Comparison of ENCODE assay signal across 1 cellular context in genomic region chr3:44338010-44338827, GRCh38.
TF ChIP-seq lines count a peak whose summit lies in the region.

A gene with protein sequence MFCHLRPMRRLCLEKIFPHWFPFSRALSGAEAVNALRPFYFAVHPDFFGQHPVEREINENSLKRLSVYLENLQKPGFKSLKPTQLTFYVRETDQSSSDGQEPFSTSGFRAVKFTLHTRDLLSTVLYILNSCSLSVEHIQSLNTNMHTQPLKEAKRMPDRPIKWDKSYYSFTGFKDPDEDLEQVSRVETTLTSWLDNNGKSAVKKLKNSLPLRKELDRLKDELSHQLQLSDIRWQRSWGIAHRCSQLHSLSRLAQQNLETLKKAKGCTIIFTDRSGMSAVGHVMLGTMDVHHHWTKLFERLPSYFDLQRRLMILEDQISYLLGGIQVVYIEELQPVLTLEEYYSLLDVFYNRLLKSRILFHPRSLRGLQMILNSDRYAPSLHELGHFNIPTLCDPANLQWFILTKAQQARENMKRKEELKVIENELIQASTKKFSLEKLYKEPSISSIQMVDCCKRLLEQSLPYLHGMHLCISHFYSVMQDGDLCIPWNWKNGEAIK (plus strand): TSS chr3:44338766. CDS start chr3:44354783, 16,017 bp downstream.

TF ChIP-seq in HepG2, 621 proteins besides CTCF, POLR2A, EP300 and RAD21 (continued from another document and continues in another):
- TF ChIP-seq, protein P1, sequence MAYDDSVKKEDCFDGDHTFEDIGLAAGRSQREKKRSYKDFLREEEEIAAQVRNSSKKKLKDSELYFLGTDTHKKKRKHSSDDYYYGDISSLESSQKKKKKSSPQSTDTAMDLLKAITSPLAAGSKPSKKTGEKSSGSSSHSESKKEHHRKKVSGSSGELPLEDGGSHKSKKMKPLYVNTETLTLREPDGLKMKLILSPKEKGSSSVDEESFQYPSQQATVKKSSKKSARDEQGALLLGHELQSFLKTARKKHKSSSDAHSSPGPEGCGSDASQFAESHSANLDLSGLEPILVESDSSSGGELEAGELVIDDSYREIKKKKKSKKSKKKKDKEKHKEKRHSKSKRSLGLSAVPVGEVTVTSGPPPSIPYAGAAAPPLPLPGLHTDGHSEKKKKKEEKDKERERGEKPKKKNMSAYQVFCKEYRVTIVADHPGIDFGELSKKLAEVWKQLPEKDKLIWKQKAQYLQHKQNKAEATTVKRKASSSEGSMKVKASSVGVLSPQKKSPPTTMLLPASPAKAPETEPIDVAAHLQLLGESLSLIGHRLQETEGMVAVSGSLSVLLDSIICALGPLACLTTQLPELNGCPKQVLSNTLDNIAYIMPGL (CRISPR knock-in tag; IDR thresholded peaks at IDR 0.05; ENCODE audit: borderline replicate concordance in 1 of 2, low read depth in 1 of 2) = peak; percentile 64 to 89; a peak in 3 of 4 replicates
- TF ChIP-seq, protein P2, sequence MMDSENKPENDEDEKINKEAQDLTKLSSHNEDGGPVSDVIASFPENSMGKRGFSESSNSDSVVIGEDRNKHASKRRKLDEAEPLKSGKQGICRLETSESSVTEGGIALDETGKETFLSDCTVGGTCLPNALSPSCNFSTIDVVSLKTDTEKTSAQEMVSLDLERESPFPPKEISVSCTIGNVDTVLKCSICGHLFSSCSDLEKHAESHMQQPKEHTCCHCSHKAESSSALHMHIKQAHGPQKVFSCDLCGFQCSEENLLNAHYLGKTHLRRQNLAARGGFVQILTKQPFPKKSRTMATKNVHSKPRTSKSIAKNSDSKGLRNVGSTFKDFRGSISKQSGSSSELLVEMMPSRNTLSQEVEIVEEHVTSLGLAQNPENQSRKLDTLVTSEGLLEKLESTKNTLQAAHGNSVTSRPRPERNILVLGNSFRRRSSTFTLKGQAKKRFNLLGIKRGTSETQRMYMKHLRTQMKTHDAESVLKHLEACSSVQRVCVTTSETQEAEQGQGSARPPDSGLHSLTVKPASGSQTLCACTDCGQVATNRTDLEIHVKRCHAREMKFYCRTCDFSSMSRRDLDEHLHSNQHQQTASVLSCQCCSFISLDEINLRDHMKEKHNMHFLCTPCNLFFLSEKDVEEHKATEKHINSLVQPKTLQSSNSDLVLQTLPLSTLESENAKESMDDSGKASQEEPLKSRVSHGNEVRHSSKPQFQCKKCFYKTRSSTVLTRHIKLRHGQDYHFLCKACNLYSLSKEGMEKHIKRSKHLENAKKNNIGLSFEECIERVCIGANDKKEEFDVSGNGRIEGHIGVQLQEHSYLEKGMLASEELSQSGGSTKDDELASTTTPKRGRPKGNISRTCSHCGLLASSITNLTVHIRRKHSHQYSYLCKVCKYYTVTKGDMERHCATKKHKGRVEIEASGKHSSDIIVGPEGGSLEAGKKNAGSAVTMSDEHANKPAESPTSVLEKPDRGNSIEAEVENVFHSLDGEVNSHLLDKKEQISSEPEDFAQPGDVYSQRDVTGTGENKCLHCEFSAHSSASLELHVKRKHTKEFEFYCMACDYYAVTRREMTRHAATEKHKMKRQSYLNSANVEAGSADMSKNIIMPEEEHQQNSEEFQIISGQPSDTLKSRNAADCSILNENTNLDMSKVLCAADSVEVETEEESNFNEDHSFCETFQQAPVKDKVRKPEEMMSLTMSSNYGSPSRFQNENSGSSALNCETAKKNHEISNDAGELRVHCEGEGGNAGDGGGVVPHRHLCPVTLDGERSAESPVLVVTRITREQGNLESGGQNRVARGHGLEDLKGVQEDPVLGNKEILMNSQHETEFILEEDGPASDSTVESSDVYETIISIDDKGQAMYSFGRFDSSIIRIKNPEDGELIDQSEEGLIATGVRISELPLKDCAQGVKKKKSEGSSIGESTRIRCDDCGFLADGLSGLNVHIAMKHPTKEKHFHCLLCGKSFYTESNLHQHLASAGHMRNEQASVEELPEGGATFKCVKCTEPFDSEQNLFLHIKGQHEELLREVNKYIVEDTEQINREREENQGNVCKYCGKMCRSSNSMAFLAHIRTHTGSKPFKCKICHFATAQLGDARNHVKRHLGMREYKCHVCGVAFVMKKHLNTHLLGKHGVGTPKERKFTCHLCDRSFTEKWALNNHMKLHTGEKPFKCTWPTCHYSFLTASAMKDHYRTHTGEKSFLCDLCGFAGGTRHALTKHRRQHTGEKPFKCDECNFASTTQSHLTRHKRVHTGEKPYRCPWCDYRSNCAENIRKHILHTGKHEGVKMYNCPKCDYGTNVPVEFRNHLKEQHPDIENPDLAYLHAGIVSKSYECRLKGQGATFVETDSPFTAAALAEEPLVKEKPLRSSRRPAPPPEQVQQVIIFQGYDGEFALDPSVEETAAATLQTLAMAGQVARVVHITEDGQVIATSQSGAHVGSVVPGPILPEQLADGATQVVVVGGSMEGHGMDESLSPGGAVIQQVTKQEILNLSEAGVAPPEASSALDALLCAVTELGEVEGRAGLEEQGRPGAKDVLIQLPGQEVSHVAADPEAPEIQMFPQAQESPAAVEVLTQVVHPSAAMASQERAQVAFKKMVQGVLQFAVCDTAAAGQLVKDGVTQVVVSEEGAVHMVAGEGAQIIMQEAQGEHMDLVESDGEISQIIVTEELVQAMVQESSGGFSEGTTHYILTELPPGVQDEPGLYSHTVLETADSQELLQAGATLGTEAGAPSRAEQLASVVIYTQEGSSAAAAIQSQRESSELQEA (CRISPR knock-in tag; IDR thresholded peaks at IDR 0.05; ENCODE audit: not compliant biosample characterization) = peak; percentile 100
- TF ChIP-seq NCOA1 (CRISPR knock-in tag; IDR thresholded peaks at IDR 0.05) = peak; percentile 91; the same call in 1 of the 2 replicates
- TF ChIP-seq ZNF800 (CRISPR knock-in tag; IDR thresholded peaks at IDR 0.05) = peak; percentile 91; the same call in 1 of the 2 replicates
- TF ChIP-seq KDM5B (CRISPR knock-in tag; IDR thresholded peaks at IDR 0.05; ENCODE audit: borderline replicate concordance) = peak; percentile 100
- peak; percentile 98 for TF ChIP-seq ZNF747 (CRISPR knock-in tag; IDR thresholded peaks at IDR 0.05; ENCODE audit: borderline replicate concordance)
- peak; percentile 97 for TF ChIP-seq ZNF766 (CRISPR knock-in tag; IDR thresholded peaks at IDR 0.05; ENCODE audit: borderline replicate concordance)
- peak; percentile 85 for TF ChIP-seq POLR2AphosphoS5 (IDR thresholded peaks at IDR 0.05; ENCODE audit: low read depth, low read length)
- TF ChIP-seq ZNF563 (CRISPR knock-in tag; IDR thresholded peaks at IDR 0.05) = peak; percentile 97
- TF ChIP-seq SMC3 (IDR thresholded peaks at IDR 0.05; ENCODE audit: low read length) = no peak
- TF ChIP-seq ZNF33B (CRISPR knock-in tag; IDR thresholded peaks at IDR 0.05) = peak; percentile 98
- TF ChIP-seq, protein P3, sequence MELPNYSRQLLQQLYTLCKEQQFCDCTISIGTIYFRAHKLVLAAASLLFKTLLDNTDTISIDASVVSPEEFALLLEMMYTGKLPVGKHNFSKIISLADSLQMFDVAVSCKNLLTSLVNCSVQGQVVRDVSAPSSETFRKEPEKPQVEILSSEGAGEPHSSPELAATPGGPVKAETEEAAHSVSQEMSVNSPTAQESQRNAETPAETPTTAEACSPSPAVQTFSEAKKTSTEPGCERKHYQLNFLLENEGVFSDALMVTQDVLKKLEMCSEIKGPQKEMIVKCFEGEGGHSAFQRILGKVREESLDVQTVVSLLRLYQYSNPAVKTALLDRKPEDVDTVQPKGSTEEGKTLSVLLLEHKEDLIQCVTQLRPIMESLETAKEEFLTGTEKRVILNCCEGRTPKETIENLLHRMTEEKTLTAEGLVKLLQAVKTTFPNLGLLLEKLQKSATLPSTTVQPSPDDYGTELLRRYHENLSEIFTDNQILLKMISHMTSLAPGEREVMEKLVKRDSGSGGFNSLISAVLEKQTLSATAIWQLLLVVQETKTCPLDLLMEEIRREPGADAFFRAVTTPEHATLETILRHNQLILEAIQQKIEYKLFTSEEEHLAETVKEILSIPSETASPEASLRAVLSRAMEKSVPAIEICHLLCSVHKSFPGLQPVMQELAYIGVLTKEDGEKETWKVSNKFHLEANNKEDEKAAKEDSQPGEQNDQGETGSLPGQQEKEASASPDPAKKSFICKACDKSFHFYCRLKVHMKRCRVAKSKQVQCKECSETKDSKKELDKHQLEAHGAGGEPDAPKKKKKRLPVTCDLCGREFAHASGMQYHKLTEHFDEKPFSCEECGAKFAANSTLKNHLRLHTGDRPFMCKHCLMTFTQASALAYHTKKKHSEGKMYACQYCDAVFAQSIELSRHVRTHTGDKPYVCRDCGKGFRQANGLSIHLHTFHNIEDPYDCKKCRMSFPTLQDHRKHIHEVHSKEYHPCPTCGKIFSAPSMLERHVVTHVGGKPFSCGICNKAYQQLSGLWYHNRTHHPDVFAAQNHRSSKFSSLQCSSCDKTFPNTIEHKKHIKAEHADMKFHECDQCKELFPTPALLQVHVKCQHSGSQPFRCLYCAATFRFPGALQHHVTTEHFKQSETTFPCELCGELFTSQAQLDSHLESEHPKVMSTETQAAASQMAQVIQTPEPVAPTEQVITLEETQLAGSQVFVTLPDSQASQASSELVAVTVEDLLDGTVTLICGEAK (IDR thresholded peaks at IDR 0.05) = no peak
- TF ChIP-seq, protein P3 (CRISPR knock-in tag; IDR thresholded peaks at IDR 0.05) = peak; percentile 96
- no peak for TF ChIP-seq SKI (IDR thresholded peaks at IDR 0.05; ENCODE audit: partially characterized antibody)
- TF ChIP-seq GLI4 (CRISPR knock-in tag; IDR thresholded peaks at IDR 0.05; ENCODE audit: borderline replicate concordance) = peak; percentile 96; the same call in 1 of the 2 replicates
- peak; percentile 89; the same call in 1 of the 2 replicates for TF ChIP-seq ZNF343 (CRISPR knock-in tag; IDR thresholded peaks at IDR 0.05)
- TF ChIP-seq IRX3 (CRISPR knock-in tag; IDR thresholded peaks at IDR 0.05; ENCODE audit: borderline replicate concordance, low read depth) = peak; percentile 97
- 0 out of 2 replicates have a peak, but pooled peaks have one; percentile 13 for TF ChIP-seq SIN3A (IDR thresholded peaks at IDR 0.05; ENCODE audit: borderline replicate concordance, low read depth, low read length)
- TF ChIP-seq ZNF777 (CRISPR knock-in tag; IDR thresholded peaks at IDR 0.05) = peak; percentile 66
- peak; percentile 62; the same call in 1 of the 2 replicates for TF ChIP-seq ZNF292 (CRISPR knock-in tag; IDR thresholded peaks at IDR 0.05; ENCODE audit: borderline replicate concordance, low read depth)
- peak; percentile 99 for TF ChIP-seq ZNF280B (CRISPR knock-in tag; IDR thresholded peaks at IDR 0.05; ENCODE audit: borderline replicate concordance)
- TF ChIP-seq MAFF (IDR thresholded peaks at IDR 0.05; ENCODE audit: low read depth, low read length) = peak; percentile 70
- peak; percentile 91 for TF ChIP-seq TFDP2 (CRISPR knock-in tag; IDR thresholded peaks at IDR 0.05)
- no peak for TF ChIP-seq ZNF260 (CRISPR knock-in tag; IDR thresholded peaks at IDR 0.05; ENCODE audit: borderline replicate concordance, low read depth)
- TF ChIP-seq FOXM1 (CRISPR knock-in tag; IDR thresholded peaks at IDR 0.05) = peak; percentile 68; the same call in 1 of the 2 replicates
- TF ChIP-seq ZNF569 (CRISPR knock-in tag; IDR thresholded peaks at IDR 0.05; ENCODE audit: borderline replicate concordance) = no peak; the same call in 1 of the 2 replicates
- peak; percentile 94 for TF ChIP-seq POLR2G (IDR thresholded peaks at IDR 0.05; ENCODE audit: low read depth, low read length)
- peak; percentile 37; the same call in 1 of the 2 replicates for TF ChIP-seq ZFP36L2 (CRISPR knock-in tag; IDR thresholded peaks at IDR 0.05)
